ENCODE assay signal across 9 cellular contexts in genomic region chr3:46882377-46883015, GRCh38. TPM values are rescaled to one million over a fixed set of nuclear protein-coding genes. Genes with fewer than 3 reads are reported as not detected.
DNase-seq lines count a peak whose midpoint lies in the region; TF ChIP-seq lines count a peak whose summit lies in the region.
"Had no signal": no experiment of that assay in that cellular context is flagged by ENCODE, and none has a peak within 500 bp of the region (broad histone marks: within the 10 kb centered on the region; RNA-seq: fewer than 3 reads in every experiment).

No MANE protein-coding gene starts in this region.

- H3K27ac ChIP-seq in iPS-20b (ENCODE audit: low read length) (no peak overlapping the region), spleen (peak overlapping the region; percentile 19 to 85 (median 83))

- H3K4me3 ChIP-seq in adipocyte (ENCODE audit: low read length) = peak overlapping the region; percentile 86
- H3K4me3 ChIP-seq in iPS-20b (ENCODE audit: low read length) = peak overlapping the region; percentile 69
- H3K4me3 ChIP-seq in spleen = peak overlapping the region; percentile 36 to 78 (median 53)

- intact Hi-C loops in spleen (cut with DNase I; ENCODE audit: low total_unique reads) = no loop called here

- 1 to 3% (median 1%) methylated on average over 45 to 67 of the region's 67 CpGs for WGBS in spleen, 5 donors

- H3K36me3 ChIP-seq in adipocyte (ENCODE audit: control insufficient read depth, insufficient read depth, low read length, severe bottlenecking) (no peaks in the 10 kb centered on the region), iPS-20b (ENCODE audit: insufficient read depth, low read depth, low read length) (no peaks in the 10 kb centered on the region), spleen (no peaks in the 10 kb centered on the region)

- H3K9me3 ChIP-seq in adipocyte (ENCODE audit: control insufficient read depth, low read length) = no peaks in the 10 kb centered on the region
- H3K9me3 ChIP-seq in iPS-20b (ENCODE audit: insufficient read depth, low read depth, low read length) = no peaks in the 10 kb centered on the region
- no peaks in the 10 kb centered on the region for H3K9me3 ChIP-seq in spleen

- H3K27me3 ChIP-seq in adipocyte (replicated peaks; ENCODE audit: control insufficient read depth, insufficient read depth, low read length) (peaks cover 4% of the 10 kb centered on the region), iPS-20b (ENCODE audit: insufficient read depth, low read length) (peaks cover 95% of the 10 kb centered on the region), spleen (replicated peaks in 1 of 7) (peaks cover 0 to 71% (median 43%) of the 10 kb centered on the region in 7 donors)

- TF ChIP-seq CTCF in spleen (IDR thresholded peaks at IDR 0.05 in 8 of 11, conservative IDR thresholded peaks at IDR 0.05 in 3 of 11) = no peak

- DNase-seq in stimulated activated CD4-positive, alpha-beta T cell treated with anti-CD3 and anti-CD28 coated beads, Interleukin-12 subunit alpha, Interleukin-12 subunit beta, amount 100 ng/mL, for 4 hours = peak; percentile 6
- no peak for DNase-seq in stimulated activated CD4-positive, alpha-beta T cell treated with anti-CD3 and anti-CD28 coated beads, Interleukin-4, amount 100 ng/mL, for 24 hours
- DNase-seq in adipocyte (ENCODE audit: low read depth) (peak; percentile 82), spleen (no peak), GF-D8 (lab: John Stamatoyannopoulos, UW) (no peak), NCI-H446 (lab: John Stamatoyannopoulos, UW) (no peak)
- DNase-seq in activated CD4-positive, CD25-positive, alpha-beta regulatory T cell treated with anti-CD3 and anti-CD28 coated beads, Interleukin-2, amount 50 U/mL, for 72 hours = no peak

- H3K4me1 ChIP-seq in adipocyte (ENCODE audit: control insufficient read depth, insufficient read depth, low read length) (peaks cover 18% of the 10 kb centered on the region), iPS-20b (ENCODE audit: insufficient read depth, low read length) (peaks cover under 1% of the 10 kb centered on the region; the same call in 1 of the 2 replicates), spleen (peaks cover 6 to 57% (median 35%) of the 10 kb centered on the region in 6 donors)

- peak overlapping the region; percentile 85 for H3K9ac ChIP-seq in adipocyte (ENCODE audit: low read length)
- H3K9ac ChIP-seq in iPS-20b (ENCODE audit: low read depth, low read length) = no peak overlapping the region

- no peak for TF ChIP-seq POLR2A in spleen (IDR thresholded peaks at IDR 0.05)

RNA-seq across cellular contexts. Expression of gene PTH1R, which starts 5.0 kb away (rescaled TPM):
- 10 to 100 TPM in 6 of 7 donors, 1 to 10 TPM in 1; 5.1 to 38.7 (median 21.9) TPM for total RNA-seq in spleen
- 100 to 1,000 TPM in 1 of 3 donors, 10 to 100 TPM in 2; 61.8 to 190 (median 67.1) TPM for polyA plus RNA-seq in spleen

RNA-seq across cellular contexts. Expression of gene MYL3, which starts 19.3 kb away (rescaled TPM):
- 10 to 100 TPM in 2 of 7 donors, 1 to 10 TPM in 5; 1.9 to 16.2 (median 7.3) TPM for total RNA-seq in spleen
- 1 to 10 TPM; 2.6 to 6.7 (median 5.3) TPM for polyA plus RNA-seq in spleen
- total RNA-seq: dermis microvascular lymphatic vessel endothelial cell had no signal

Comparison
In these comparisons a context has a peak if more than half of its experiments do, and no peak if none do; other contexts are left out.
1. DNase-seq: peak in stimulated activated CD4-positive, alpha-beta T cell treated with anti-CD3 and anti-CD28 coated beads, Interleukin-12 subunit alpha, Interleukin-12 subunit beta, amount 100 ng/mL, for 4 hours (single experiment) and adipocyte (single experiment); none in stimulated activated CD4-positive, alpha-beta T cell treated with anti-CD3 and anti-CD28 coated beads, Interleukin-4, amount 100 ng/mL, for 24 hours (single experiment), spleen (single experiment), GF-D8 (single experiment), NCI-H446 (0 of 2) and activated CD4-positive, CD25-positive, alpha-beta regulatory T cell treated with anti-CD3 and anti-CD28 coated beads, Interleukin-2, amount 50 U/mL, for 72 hours (single experiment).
2. Peak in every context shown above with its lines, with median percentiles within 50 percentile points of each other: H3K4me3 ChIP-seq.